Comparison of ENCODE assay signal across 8 cellular contexts in genomic region chr6:30907758-30908591, GRCh38. TPM values are rescaled to one million over a fixed set of nuclear protein-coding genes. Genes with fewer than 3 reads are reported as not detected.
A peak's percentile ranks its signal among the peaks of the same experiment; 100 is the strongest.
DNase-seq lines count a peak whose midpoint lies in the region; ATAC-seq lines count a peak whose summit lies in the region.

Gene GTF2H4, plus strand, starts transcription at chr6:30908207.

- ATAC-seq in GM19372 (IDR thresholded peaks at IDR 0.05; ENCODE audit: low read depth, unreplicated experiment) (peak; percentile 98), HG03558 (IDR thresholded peaks at IDR 0.05; ENCODE audit: extremely low read depth, unreplicated experiment) (peak; percentile 71), left lobe of liver (peak; percentile 97)

- H3K4me1 ChIP-seq in BLaER1 treated with 17β-estradiol and CSF1 and Interleukin-3, amounts not matched to agents 10 nM and 100 nM = peaks cover 19 to 32% (median 23%) of the 10 kb centered on the region in 10 experiments

- H3K4me2 ChIP-seq in BLaER1 treated with 17β-estradiol and CSF1 and Interleukin-3, amounts not matched to agents 10 nM and 100 nM = peak within 1 kb of the TSS; percentile 83 to 97 (median 91)

- no peaks in the 10 kb centered on the region for H3K9me3 ChIP-seq in BLaER1 treated with 17β-estradiol and CSF1 and Interleukin-3, amounts not matched to agents 10 nM and 100 nM (replicated peaks in 1 of 11)

- H3K36me3 ChIP-seq in BLaER1 treated with 17β-estradiol and CSF1 and Interleukin-3, amounts not matched to agents 10 nM and 100 nM = peaks cover 28 to 39% (median 34%) of the 10 kb centered on the region in 11 experiments

- peak; percentile 99 for DNase-seq in NCI-H748 treated with DMSO at 0.1 percent for 48 hours (lab: John Stamatoyannopoulos, UW)
- DNase-seq in activated CD4-positive, alpha-beta T cell treated with anti-CD3 and anti-CD28 coated beads, Interleukin-2, amount 50 U/mL, for 24 hours (ENCODE audit: low read depth in 1 of 2, low spot score in 1 of 2) = peak; percentile 83 to 98
- DNase-seq in dedifferentiated amniotic fluid mesenchymal stem cell (ENCODE audit: extremely low spot score) = peak; percentile 99
- peak; percentile 97 for DNase-seq in left lobe of liver (ENCODE audit: low spot score)
- DNase-seq in stimulated activated CD4-positive, alpha-beta T cell treated with anti-CD3 and anti-CD28 coated beads, Interleukin-2, amount 100 ng/mL, for 4 hours (ENCODE audit: low read depth) = peak; percentile 95

- H3K4me3 ChIP-seq in BLaER1 treated with 17β-estradiol and CSF1 and Interleukin-3, amounts not matched to agents 10 nM and 100 nM = peak within 1 kb of the TSS; percentile 80 to 96 (median 88)

- H3K27ac ChIP-seq in BLaER1 treated with 17β-estradiol and CSF1 and Interleukin-3, amounts not matched to agents 10 nM and 100 nM = peak within 1 kb of the TSS; percentile 42 to 76 (median 60); a peak in 19 of 22 replicates

- no peaks in the 10 kb centered on the region for H3K27me3 ChIP-seq in BLaER1 treated with 17β-estradiol and CSF1 and Interleukin-3, amounts not matched to agents 10 nM and 100 nM

- peaks cover 0 to 6% (median 0%) of the 10 kb centered on the region in 11 experiments; a peak in 3 of 22 replicates for H4K20me1 ChIP-seq in BLaER1 treated with 17β-estradiol and CSF1 and Interleukin-3, amounts not matched to agents 10 nM and 100 nM

- peak within 1 kb of the TSS; percentile 77 to 90 (median 84) for H3K9ac ChIP-seq in BLaER1 treated with 17β-estradiol and CSF1 and Interleukin-3, amounts not matched to agents 10 nM and 100 nM

RNA-seq across cellular contexts. Expression of gene GTF2H4, which starts in this region (rescaled TPM):
- 21.7 TPM for total RNA-seq in left lobe of liver

Comparison
In these comparisons a context has a peak if more than half of its experiments do, and no peak if none do; other contexts are left out.
1. Peak in every context shown above with its lines: DNase-seq, ATAC-seq, H3K4me3 ChIP-seq and H3K27ac ChIP-seq.